In the genomic region with DNA sequence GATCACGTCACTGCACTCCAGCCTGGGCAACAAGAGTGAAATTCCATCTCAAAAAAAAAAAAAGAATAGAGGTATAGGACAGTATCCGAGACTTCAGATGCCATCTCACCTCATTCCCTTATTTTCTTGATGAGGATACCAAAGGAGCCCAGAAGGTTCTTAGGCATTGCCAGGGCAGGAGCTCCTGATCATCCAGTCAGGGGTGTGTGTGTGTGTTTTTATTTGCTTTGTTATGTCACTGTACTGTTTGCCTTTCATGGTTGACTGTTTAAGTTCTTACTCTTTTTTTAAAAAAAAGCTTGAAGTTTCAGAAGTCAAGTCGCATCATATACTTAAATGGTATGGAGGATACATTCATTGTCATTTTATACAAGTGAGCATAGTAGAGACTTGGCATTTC, we compare ENCODE assay signal across 27 cellular contexts.
"Had no signal": no experiment of that assay in that cellular context is flagged by ENCODE, and none has a peak within 500 bp of the region (broad histone marks: within the 10 kb centered on the region; RNA-seq: fewer than 3 reads in every experiment).

No MANE protein-coding gene starts in this region.

- H3K4me3 Mint-ChIP-seq: activated CD4-positive, alpha-beta memory T cell treated with anti-CD3 and anti-CD28 coated beads, Interleukin-2, amount 10 ng/mL, durations not matched to agents 7 days and 5 days; activated naive CD4-positive, alpha-beta T cell treated with anti-CD3 and anti-CD28 coated beads for 36 hours; activated naive CD8-positive, alpha-beta T cell; activated T-cell treated with anti-CD3 and anti-CD28 coated beads, Interleukin-2, amount 50 U/mL, for 4 hours; brain; central memory CD8-positive, alpha-beta T cell had no signal

- H3K27ac ChIP-seq: SJSA1 had no signal

- H3K9me3 ChIP-seq: SJSA1 had no signal

- ATAC-seq: activated CD4-positive, CD25-positive, alpha-beta regulatory T cell treated with anti-CD3 and anti-CD28 coated beads, Interleukin-2, amount 50 U/mL, for 24 hours; activated T-cell treated with anti-CD3 and anti-CD28 coated beads, Interleukin-2, amount 50 U/mL, for 4 hours; activated T-helper 17 cell treated with anti-CD3 and anti-CD28 coated beads, Interleukin-2, amount 50 U/mL, for 72 hours; K562; SK-N-SH treated with all-trans-retinoic acid at 6 μM for 48 hours had no signal

- H3K36me3 ChIP-seq: SJSA1 had no signal

- H3K9me3 Mint-ChIP-seq: activated naive CD4-positive, alpha-beta T cell treated with anti-CD3 and anti-CD28 coated beads for 36 hours; activated T-cell treated with anti-CD3 and anti-CD28 coated beads, Interleukin-2, amount 50 U/mL, for 4 hours; activated T-helper 17 cell treated with anti-CD3 and anti-CD28 coated beads, Interleukin-2, amount 50 U/mL, for 72 hours; central memory CD8-positive, alpha-beta T cell had no signal

- H3K27me3 Mint-ChIP-seq: activated CD4-positive, alpha-beta memory T cell treated with anti-CD3 and anti-CD28 coated beads, Interleukin-2, amount 10 ng/mL, durations not matched to agents 7 days and 5 days; activated naive CD8-positive, alpha-beta T cell; activated T-helper 17 cell treated with anti-CD3 and anti-CD28 coated beads, Interleukin-2, amount 50 U/mL, for 72 hours; central memory CD8-positive, alpha-beta T cell had no signal

- H3K27ac Mint-ChIP-seq: activated CD4-positive, alpha-beta memory T cell treated with anti-CD3 and anti-CD28 coated beads, Interleukin-2, amount 10 ng/mL, durations not matched to agents 7 days and 5 days; activated naive CD4-positive, alpha-beta T cell treated with anti-CD3 and anti-CD28 coated beads for 36 hours; activated naive CD8-positive, alpha-beta T cell; brain had no signal

- DNase-seq: activated CD4-positive, alpha-beta memory T cell treated with anti-CD3 and anti-CD28 coated beads, Interleukin-2, amount 10 ng/mL, durations not matched to agents 7 days and 5 days; activated CD4-positive, alpha-beta T cell treated with anti-CD3 and anti-CD28 coated beads, Interleukin-2, amount 50 U/mL, for 1 hour; activated gamma-delta T cell; activated naive CD4-positive, alpha-beta T cell treated with anti-CD3 and anti-CD28 coated beads for 36 hours; activated T-cell treated with anti-CD3 and anti-CD28 coated beads, Interleukin-2, amount 50 U/mL, for 4 hours; amygdala; MV-4-11; NCI-H1092 treated with DMSO at 0.1 percent for 48 hours; NCI-H1417 treated with DMSO at 0.1 percent for 48 hours; NCI-H1694; NCI-H2029 treated with DMSO at 0.1 percent for 48 hours; NCI-H345; NCI-H510A; NCI-H526 treated with DMSO at 0.1 percent for 48 hours; NCI-H82; NK-92 treated with Interleukin-12 subunit alpha and Interleukin-12 subunit beta, amount 100 ng/mL, for 24 hours; OCI-M1; SHP77; SW 1271 had no signal

- H3K27me3 ChIP-seq: SJSA1 had no signal

- H3K4me3 ChIP-seq: K562, SJSA1 had no signal
